Comparison of ENCODE assay signal across 16 cellular contexts in genomic region chr6:11437824-11438459, GRCh38.
DNase-seq lines count a peak whose midpoint lies in the region; ATAC-seq and TF ChIP-seq lines count a peak whose summit lies in the region.
"Had no signal": no experiment of that assay in that cellular context is flagged by ENCODE, and none has a peak within 500 bp of the region (broad histone marks: within the 10 kb centered on the region; RNA-seq: fewer than 3 reads in every experiment).

No MANE protein-coding gene starts in this region.

- peak overlapping the region; percentile 61 for H3K4me3 Mint-ChIP-seq in natural killer cell treated with Interleukin-12 subunit alpha and Interleukin-12 subunit beta and Interleukin-15 and Interleukin-18, amount 100 ng/mL, for 72 hours
- H3K4me3 Mint-ChIP-seq in natural killer cell = no peak overlapping the region
- H3K4me3 Mint-ChIP-seq in chondrocyte (ENCODE audit: unreplicated experiment) = no peak overlapping the region
- H3K4me3 Mint-ChIP-seq: activated B cell treated with CpG ODN at 0.5 μM for 24 hours had no signal

- no peak for TF ChIP-seq POLR2A in Peyer's patch (IDR thresholded peaks at IDR 0.05)

- H3K4me1 ChIP-seq in lower lobe of right lung (peaks cover 51% of the 10 kb centered on the region), Peyer's patch (peaks cover 0 to 23% (median 0%) of the 10 kb centered on the region in 4 donors), HAP-1 (peaks cover 10% of the 10 kb centered on the region)

- in situ Hi-C loops in HAP-1 (cut with MboI; ENCODE audit: low sequenced_read_pairs) = no loop called here

- ATAC-seq in natural killer cell treated with Interleukin-12 subunit alpha and Interleukin-12 subunit beta and Interleukin-15 and Interleukin-18, amount 100 ng/mL, for 72 hours = peak in 1 of 2 donors; percentile 59
- ATAC-seq in natural killer cell (no peak), lower lobe of right lung (no peak)
- ATAC-seq: body of pancreas had no signal

- H3K27me3 ChIP-seq in lower lobe of right lung (ENCODE audit: low read depth) = no peaks in the 10 kb centered on the region
- no peaks in the 10 kb centered on the region for H3K27me3 ChIP-seq in Peyer's patch
- H3K27me3 ChIP-seq in HAP-1 (ENCODE audit: low read depth) = no peaks in the 10 kb centered on the region
- H3K27me3 ChIP-seq: body of pancreas, testis had no signal

- no peaks in the 10 kb centered on the region for H3K36me3 ChIP-seq in lower lobe of right lung
- H3K36me3 ChIP-seq in Peyer's patch = no peaks in the 10 kb centered on the region
- H3K36me3 ChIP-seq in HAP-1 (replicated peaks) = no peaks in the 10 kb centered on the region

- H3K36me3 Mint-ChIP-seq in natural killer cell treated with Interleukin-12 subunit alpha and Interleukin-12 subunit beta and Interleukin-15 and Interleukin-18, amount 100 ng/mL, for 72 hours = peaks cover 10% of the 10 kb centered on the region
- H3K36me3 Mint-ChIP-seq in natural killer cell (no peaks in the 10 kb centered on the region), chondrocyte (ENCODE audit: low read depth) (no peaks in the 10 kb centered on the region)

- peaks cover 5% of the 10 kb centered on the region for H3K9me3 Mint-ChIP-seq in natural killer cell treated with Interleukin-12 subunit alpha and Interleukin-12 subunit beta and Interleukin-15 and Interleukin-18, amount 100 ng/mL, for 72 hours
- no peaks in the 10 kb centered on the region for H3K9me3 Mint-ChIP-seq in natural killer cell
- H3K9me3 Mint-ChIP-seq in chondrocyte (ENCODE audit: low read depth) = no peaks in the 10 kb centered on the region
- H3K9me3 Mint-ChIP-seq: activated B cell treated with CpG ODN at 0.5 μM for 24 hours had no signal

- peaks cover 18 to 25% of the 10 kb centered on the region in 2 donors for H3K4me1 Mint-ChIP-seq in natural killer cell treated with Interleukin-12 subunit alpha and Interleukin-12 subunit beta and Interleukin-15 and Interleukin-18, amount 100 ng/mL, for 72 hours (ENCODE audit: low read depth in 2 of 2)
- H3K4me1 Mint-ChIP-seq in natural killer cell (peaks cover 21 to 22% of the 10 kb centered on the region in 2 donors), chondrocyte (ENCODE audit: low read depth) (peaks cover 38% of the 10 kb centered on the region)

- TF ChIP-seq CTCF in natural killer cell (IDR thresholded peaks at IDR 0.05) (no peak), chondrocyte (IDR thresholded peaks at IDR 0.05) (no peak), lower lobe of right lung (IDR thresholded peaks at IDR 0.05) (no peak), Peyer's patch (IDR thresholded peaks at IDR 0.05) (no peak)

- H3K4me3 ChIP-seq in lower lobe of right lung (no peak overlapping the region), Peyer's patch (no peak overlapping the region), HAP-1 (no peak overlapping the region)
- H3K4me3 ChIP-seq: body of pancreas, testis had no signal

- peak overlapping the region; percentile 7 for H3K27ac ChIP-seq in lower lobe of right lung
- peak overlapping the region in 1 of 4 donors; percentile 14 for H3K27ac ChIP-seq in Peyer's patch
- H3K27ac ChIP-seq: testis had no signal

- H3K27me3 Mint-ChIP-seq in natural killer cell treated with Interleukin-12 subunit alpha and Interleukin-12 subunit beta and Interleukin-15 and Interleukin-18, amount 100 ng/mL, for 72 hours = no peaks in the 10 kb centered on the region
- H3K27me3 Mint-ChIP-seq in natural killer cell (ENCODE audit: low read depth in 2 of 2) (peaks cover 0 to 4% of the 10 kb centered on the region in 2 donors), chondrocyte (ENCODE audit: low read depth) (no peaks in the 10 kb centered on the region)
- H3K27me3 Mint-ChIP-seq: activated B cell treated with CpG ODN at 0.5 μM for 24 hours had no signal

- peak overlapping the region; percentile 74 to 87 for H3K27ac Mint-ChIP-seq in natural killer cell treated with Interleukin-12 subunit alpha and Interleukin-12 subunit beta and Interleukin-15 and Interleukin-18, amount 100 ng/mL, for 72 hours
- no peak overlapping the region for H3K27ac Mint-ChIP-seq in natural killer cell
- H3K27ac Mint-ChIP-seq in chondrocyte (ENCODE audit: unreplicated experiment) = peak overlapping the region; percentile 19
- H3K27ac Mint-ChIP-seq: activated B cell treated with CpG ODN at 0.5 μM for 24 hours had no signal

- no peak for DNase-seq in natural killer cell treated with Interleukin-12 subunit alpha and Interleukin-12 subunit beta and Interleukin-15 and Interleukin-18, amount 100 ng/mL, for 72 hours (ENCODE audit: low spot score)
- DNase-seq in natural killer cell (no peak), chondrocyte (ENCODE audit: low spot score) (no peak), lower lobe of right lung (no peak), Peyer's patch (no peak), hepatic stellate cell (ENCODE audit: low spot score) (no peak), NCI-H524 (lab: John Stamatoyannopoulos, UW) (no peak), HAP-1 (ENCODE audit: low spot score in 2 of 2) (no peak)
- DNase-seq: activated B cell treated with CpG ODN at 0.5 μM for 24 hours; activated naive CD4-positive, alpha-beta T cell; body of pancreas; Calu3; NCI-H510A; posterior cingulate gyrus; stimulated activated CD4-positive, alpha-beta T cell treated with anti-CD3 and anti-CD28 coated beads, Interleukin-15, amount 100 ng/mL, for 24 hours; testis had no signal

- intact Hi-C loops in natural killer cell (cut with micrococcal nuclease) = no loop called here
- intact Hi-C loops in lower lobe of right lung (cut with DNase I) = no loop called here

- H3K9me3 ChIP-seq in lower lobe of right lung = no peaks in the 10 kb centered on the region
- H3K9me3 ChIP-seq in Peyer's patch = no peaks in the 10 kb centered on the region
- no peaks in the 10 kb centered on the region for H3K9me3 ChIP-seq in HAP-1
- H3K9me3 ChIP-seq: body of pancreas, testis had no signal

Comparison
In these comparisons a context has a peak if more than half of its experiments do, and no peak if none do; other contexts are left out.
1. H3K27ac Mint-ChIP-seq: peak in natural killer cell treated with Interleukin-12 subunit alpha and Interleukin-12 subunit beta and Interleukin-15 and Interleukin-18, amount 100 ng/mL, for 72 hours (2 of 2) and chondrocyte (single experiment); none in natural killer cell (0 of 2).